8 cellular contexts compared by ENCODE assay signal in genomic region chr13:73754727-73755292, GRCh38.
DNase-seq lines count a peak whose midpoint lies in the region; ATAC-seq and TF ChIP-seq lines count a peak whose summit lies in the region.

No MANE protein-coding gene starts in this region.

- H4K8ac ChIP-seq in H9 (replicated peaks; ENCODE audit: insufficient read length, low read depth, low read length) = no peak overlapping the region

- no peaks in the 10 kb centered on the region for H3K79me1 ChIP-seq in H9 (ENCODE audit: insufficient read depth, low read depth, low read length, poor library complexity, severe bottlenecking)

- no peak overlapping the region for H2AK5ac ChIP-seq in H9 (ENCODE audit: insufficient read length, low read length)

- H3K4me3 ChIP-seq in SK-N-MC (no peak overlapping the region), epithelial cell of proximal tubule (ENCODE audit: low read depth, low read length) (no peak overlapping the region)

- no peak overlapping the region for H3T11ph ChIP-seq in H9 (ENCODE audit: low read length)

- H3K27ac ChIP-seq in H9 (ENCODE audit: insufficient read length, low read depth, low read length) = no peak overlapping the region
- 0 out of 2 replicates have a peak overlapping the region, but pooled peaks have one; percentile 3 for H3K27ac ChIP-seq in SK-N-MC

- H3K27me3 ChIP-seq in H9 (ENCODE audit: insufficient read depth, low read length) = no peaks in the 10 kb centered on the region

- H3K9ac ChIP-seq in H9 (ENCODE audit: extremely low read depth, insufficient read length, low read length) (no peak overlapping the region), SK-N-MC (ENCODE audit: insufficient read length) (no peak overlapping the region)

- H3K56ac ChIP-seq in H9 (ENCODE audit: insufficient read length, low read depth, low read length) = no peak overlapping the region

- POLR2A ChIA-PET in naive thymus-derived CD8-positive, alpha-beta T cell (lab: Charles Lee) = interaction anchor here (0.6 to 4.4 kb wide), 3 partner anchors 13 to 1465 kb away, joined by 3 to 49 read pairs (median 3); no protein-coding TSS in a partner anchor

- no peak overlapping the region for H3K18ac ChIP-seq in H9 (ENCODE audit: insufficient read length, low read depth, low read length)

- no peak overlapping the region for H4K5ac ChIP-seq in H9 (ENCODE audit: insufficient read length, low read depth, low read length)

- no peak overlapping the region for H2BK15ac ChIP-seq in H9 (ENCODE audit: low read depth, low read length)

- peak overlapping the region; percentile 72 for H3K27ac Mint-ChIP-seq in activated naive CD8-positive, alpha-beta T cell
- no peak overlapping the region for H3K27ac Mint-ChIP-seq in activated naive CD8-positive, alpha-beta T cell treated with anti-CD3 and anti-CD28 coated beads for 36 hours
- H3K27ac Mint-ChIP-seq in H9 = no peak overlapping the region
- H3K27ac Mint-ChIP-seq in naive thymus-derived CD8-positive, alpha-beta T cell = peak overlapping the region; percentile 32 to 100 (median 80)

- no peak overlapping the region for H2BK20ac ChIP-seq in H9 (ENCODE audit: low read depth, low read length, poor library complexity, severe bottlenecking)

- TF ChIP-seq CTCF in H9 (conservative IDR thresholded peaks at IDR 0.05) = peak; percentile 77
- peak; percentile 71 for TF ChIP-seq CTCF in epithelial cell of proximal tubule (conservative IDR thresholded peaks at IDR 0.05; ENCODE audit: low read depth, low read length)

- no peaks in the 10 kb centered on the region for H3K23me2 ChIP-seq in H9 (ENCODE audit: insufficient read length, low read depth, low read length, poor library complexity, severe bottlenecking)

- no peaks in the 10 kb centered on the region for H3K36me3 ChIP-seq in SK-N-MC (ENCODE audit: insufficient read depth, low read length)

- no CpG with 5 or more reads among the region's 3 CpGs for WGBS in H9 (ENCODE audit: extremely low coverage, insufficient read length, low lambda C conversion rate)

- no peak overlapping the region for H3K4ac ChIP-seq in H9 (ENCODE audit: low read depth, low read length)

- H2BK12ac ChIP-seq in H9 (ENCODE audit: insufficient read length, low read depth, low read length) = no peak overlapping the region

- no peaks in the 10 kb centered on the region; the same call in 1 of the 2 replicates for H3K4me1 ChIP-seq in H9 (ENCODE audit: insufficient read depth, low read length)

- H3K4me1 Mint-ChIP-seq in activated naive CD8-positive, alpha-beta T cell (ENCODE audit: low read depth) = peaks cover 49% of the 10 kb centered on the region
- H3K4me1 Mint-ChIP-seq in activated naive CD8-positive, alpha-beta T cell treated with anti-CD3 and anti-CD28 coated beads for 36 hours = peaks cover 36% of the 10 kb centered on the region
- peaks cover 15 to 19% of the 10 kb centered on the region in 2 experiments for H3K4me1 Mint-ChIP-seq in H9
- peaks cover 30 to 59% (median 46%) of the 10 kb centered on the region in 4 donors for H3K4me1 Mint-ChIP-seq in naive thymus-derived CD8-positive, alpha-beta T cell

- no peak overlapping the region for H3K14ac ChIP-seq in H9 (ENCODE audit: insufficient read depth, low read length)

- no peaks in the 10 kb centered on the region for H3K9me3 ChIP-seq in H9 (ENCODE audit: control insufficient read depth, low read depth, low read length)
- no peaks in the 10 kb centered on the region for H3K9me3 ChIP-seq in SK-N-MC (ENCODE audit: low read depth, low read length)

- H3K23ac ChIP-seq in H9 (ENCODE audit: insufficient read length, low read depth, low read length) = no peak overlapping the region

- H2BK120ac ChIP-seq in H9 (ENCODE audit: low read depth, low read length, poor library complexity, severe bottlenecking) = no peak overlapping the region

- H4K91ac ChIP-seq in H9 (ENCODE audit: insufficient read length, low read depth, low read length) = no peak overlapping the region

- H3K4me2 ChIP-seq in H9 (ENCODE audit: insufficient read depth, insufficient read length, low read length) = no peak overlapping the region

- H2BK5ac ChIP-seq in H9 (ENCODE audit: insufficient read length, low read length) = no peak overlapping the region

- peaks cover 8% of the 10 kb centered on the region for H3K36me3 Mint-ChIP-seq in activated naive CD8-positive, alpha-beta T cell
- peaks cover 17% of the 10 kb centered on the region for H3K36me3 Mint-ChIP-seq in activated naive CD8-positive, alpha-beta T cell treated with anti-CD3 and anti-CD28 coated beads for 36 hours
- no peaks in the 10 kb centered on the region; a peak in 1 of 7 replicates for H3K36me3 Mint-ChIP-seq in H9 (ENCODE audit: insufficient read depth in 1 of 3, low read depth in 3 of 3)
- H3K36me3 Mint-ChIP-seq in naive thymus-derived CD8-positive, alpha-beta T cell = peaks cover 0 to 25% (median 16%) of the 10 kb centered on the region in 3 donors

- H4K20me1 ChIP-seq in H9 (ENCODE audit: control insufficient read depth, insufficient read depth, insufficient read length) = no peaks in the 10 kb centered on the region

- ATAC-seq in naive thymus-derived CD8-positive, alpha-beta T cell = peak; percentile 55 to 72
- ATAC-seq in HG03108 (IDR thresholded peaks at IDR 0.05; ENCODE audit: unreplicated experiment) = no peak

- no peaks in the 10 kb centered on the region for H3K79me2 ChIP-seq in H9 (ENCODE audit: insufficient read depth, low read length)

- DNase-seq in activated naive CD8-positive, alpha-beta T cell treated with anti-CD3 and anti-CD28 coated beads for 36 hours = no peak
- DNase-seq in H9 (no peak), NAMALWA (ENCODE audit: low spot score) (peak; percentile 79), SK-N-MC (ENCODE audit: low read depth, low spot score) (peak; percentile 87), epithelial cell of proximal tubule (ENCODE audit: low read depth) (peak; percentile 7)
- DNase-seq in naive thymus-derived CD8-positive, alpha-beta T cell = peak in 6 of 10 donors; percentile 28 to 73 (median 48)

- H3K4me3 Mint-ChIP-seq in activated naive CD8-positive, alpha-beta T cell = no peak overlapping the region
- H3K4me3 Mint-ChIP-seq in activated naive CD8-positive, alpha-beta T cell treated with anti-CD3 and anti-CD28 coated beads for 36 hours = no peak overlapping the region
- no peak overlapping the region for H3K4me3 Mint-ChIP-seq in H9
- H3K4me3 Mint-ChIP-seq in naive thymus-derived CD8-positive, alpha-beta T cell = peak overlapping the region in 1 of 10 donors; percentile 9

- no peaks in the 10 kb centered on the region for H3K9me3 Mint-ChIP-seq in activated naive CD8-positive, alpha-beta T cell (ENCODE audit: low read depth)
- H3K9me3 Mint-ChIP-seq in activated naive CD8-positive, alpha-beta T cell treated with anti-CD3 and anti-CD28 coated beads for 36 hours = no peaks in the 10 kb centered on the region
- no peaks in the 10 kb centered on the region for H3K9me3 Mint-ChIP-seq in H9
- no peaks in the 10 kb centered on the region for H3K9me3 Mint-ChIP-seq in naive thymus-derived CD8-positive, alpha-beta T cell

- no peaks in the 10 kb centered on the region for H3K27me3 Mint-ChIP-seq in activated naive CD8-positive, alpha-beta T cell
- no peaks in the 10 kb centered on the region for H3K27me3 Mint-ChIP-seq in activated naive CD8-positive, alpha-beta T cell treated with anti-CD3 and anti-CD28 coated beads for 36 hours
- no peaks in the 10 kb centered on the region for H3K27me3 Mint-ChIP-seq in H9 (ENCODE audit: low read depth)
- no peaks in the 10 kb centered on the region for H3K27me3 Mint-ChIP-seq in naive thymus-derived CD8-positive, alpha-beta T cell

- no peak overlapping the region for H2AFZ ChIP-seq in H9 (ENCODE audit: low read length)

Comparison
In these comparisons a context has a peak if more than half of its experiments do, and no peak if none do; other contexts are left out.
1. H3K27ac Mint-ChIP-seq: peak in activated naive CD8-positive, alpha-beta T cell (single experiment) and naive thymus-derived CD8-positive, alpha-beta T cell (10 of 10); none in activated naive CD8-positive, alpha-beta T cell treated with anti-CD3 and anti-CD28 coated beads for 36 hours (single experiment) and H9 (0 of 3).
2. DNase-seq: peak in NAMALWA (single experiment), SK-N-MC (single experiment), epithelial cell of proximal tubule (single experiment) and naive thymus-derived CD8-positive, alpha-beta T cell (6 of 10); none in activated naive CD8-positive, alpha-beta T cell treated with anti-CD3 and anti-CD28 coated beads for 36 hours (single experiment) and H9 (single experiment).